In genomic region chr7:139734395-139734794, GRCh38 we compare ENCODE assay signal across 9 cellular contexts. TPM values are rescaled to one million over a fixed set of nuclear protein-coding genes. Genes with fewer than 3 reads are reported as not detected.
A peak's percentile ranks its signal among the peaks of the same experiment; 100 is the strongest.
DNase-seq lines count a peak whose midpoint lies in the region; TF ChIP-seq lines count a peak whose summit lies in the region.
"Had no signal": no experiment of that assay in that cellular context is flagged by ENCODE, and none has a peak within 500 bp of the region (broad histone marks: within the 10 kb centered on the region; RNA-seq: fewer than 3 reads in every experiment).

No MANE protein-coding gene starts in this region.

- peak overlapping the region; percentile 87 for H3K27ac Mint-ChIP-seq in MCF 10A (ENCODE audit: low read depth, unreplicated experiment)

- peaks cover 37% of the 10 kb centered on the region for H3K36me3 Mint-ChIP-seq in MCF 10A (ENCODE audit: insufficient read depth, unreplicated experiment)

- DNase-seq in GM23248, result peak; percentile 99
- DNase-seq in MCF 10A (ENCODE audit: unreplicated experiment), result peak; percentile 92
- peak; percentile 68 for DNase-seq in hepatic stellate cell (ENCODE audit: low spot score)
- DNase-seq in smooth muscle cell (lab: John Stamatoyannopoulos, UW; ENCODE audit: unreplicated experiment), result no peak
- no peak for DNase-seq in midbrain (lab: John Stamatoyannopoulos, UW)
- DNase-seq in activated CD4-positive, alpha-beta T cell treated with anti-CD3 and anti-CD28 coated beads, Interleukin-2, amount 50 U/mL, for 48 hours, result no peak
- DNase-seq in PC-9, result no peak
- no peak for DNase-seq in DMS153 treated with DMSO at 0.1 percent for 48 hours (lab: John Stamatoyannopoulos, UW; ENCODE audit: unreplicated experiment)
- DNase-seq: retina had no signal

- no peaks in the 10 kb centered on the region for H3K9me3 Mint-ChIP-seq in MCF 10A (ENCODE audit: unreplicated experiment)

- H3K4me1 Mint-ChIP-seq in MCF 10A (ENCODE audit: insufficient read depth, unreplicated experiment), result peaks cover 83% of the 10 kb centered on the region

- intact Hi-C loops in MCF 10A (cut with micrococcal nuclease), result loop anchor here (1.0 kb wide), 1 partner anchor 37 kb away; no protein-coding TSS in a partner anchor
- intact Hi-C loops in PC-9 (cut with micrococcal nuclease; ENCODE audit: unreplicated experiment), result no loop called here

- H3K4me3 ChIP-seq in GM23248 (no peak overlapping the region), smooth muscle cell (no peak overlapping the region), PC-9 (no peak overlapping the region)

- H3K9ac ChIP-seq in GM23248, result peak overlapping the region; percentile 47
- peak overlapping the region; percentile 53 for H3K9ac ChIP-seq in smooth muscle cell (ENCODE audit: low read depth)

- H3F3A ChIP-seq in GM23248 (ENCODE audit: insufficient read depth), result peaks cover 53% of the 10 kb centered on the region
- H3F3A ChIP-seq in smooth muscle cell (ENCODE audit: low read depth), result no peaks in the 10 kb centered on the region
- peaks cover 6% of the 10 kb centered on the region; the same call in 1 of the 2 replicates for H3F3A ChIP-seq in PC-9 (ENCODE audit: insufficient read depth, low read depth)

- in situ Hi-C loops in GM23248 (cut with MboI), result no loop called here

- no peaks in the 10 kb centered on the region for H3K9me2 ChIP-seq in GM23248 (ENCODE audit: insufficient read depth)
- no peaks in the 10 kb centered on the region for H3K9me2 ChIP-seq in PC-9 (ENCODE audit: insufficient read depth)

- BruUV-seq in MCF 10A (replicated peaks; lab: Mats Ljungman, UMichigan) (no TSS peak), PC-9 (replicated peaks; lab: Mats Ljungman, UMichigan) (no TSS peak)

- POLR2A ChIA-PET in MCF 10A (lab: Yijun Ruan, JAX) (interaction anchor here (0.7 to 5.0 kb wide), 4 partner anchors 11 to 325 kb away, joined by 3 to 72 read pairs (median 6); no protein-coding TSS in a partner anchor), PC-9 (lab: Charles Lee; ENCODE audit: unreplicated experiment) (no interaction called here)

- no peaks in the 10 kb centered on the region for H4K20me1 ChIP-seq in GM23248 (ENCODE audit: insufficient read depth)
- H4K20me1 ChIP-seq in smooth muscle cell (ENCODE audit: low read depth), result peaks cover 61% of the 10 kb centered on the region
- H4K20me1 ChIP-seq in PC-9 (ENCODE audit: insufficient read depth), result no peaks in the 10 kb centered on the region; the same call in 1 of the 2 replicates

- TF ChIP-seq CTCF in MCF 10A (IDR thresholded peaks at IDR 0.05; ENCODE audit: unreplicated experiment) (no peak), smooth muscle cell (IDR thresholded peaks at IDR 0.05; ENCODE audit: borderline replicate concordance, insufficient read depth, poor library complexity, severe bottlenecking) (no peak), PC-9 (conservative IDR thresholded peaks at IDR 0.05) (no peak)

- H3K9me3 ChIP-seq in GM23248 (ENCODE audit: low read depth) (no peaks in the 10 kb centered on the region), smooth muscle cell (replicated peaks; ENCODE audit: low read depth) (no peaks in the 10 kb centered on the region), PC-9 (ENCODE audit: insufficient read depth, low read depth) (no peaks in the 10 kb centered on the region; the same call in 1 of the 2 replicates)

- peaks cover 80% of the 10 kb centered on the region for H3K79me2 ChIP-seq in GM23248 (ENCODE audit: insufficient read depth)
- H3K79me2 ChIP-seq in smooth muscle cell (ENCODE audit: low read depth), result peaks cover 42% of the 10 kb centered on the region
- peaks cover 17% of the 10 kb centered on the region for H3K79me2 ChIP-seq in PC-9 (ENCODE audit: low read depth)

- CTCF ChIA-PET in MCF 10A (lab: Yijun Ruan, JAX), result interaction anchor here (1.1 kb wide), 1 partner anchor 89 kb away, joined by 3 read pairs; no protein-coding TSS in a partner anchor
- CTCF ChIA-PET in PC-9 (lab: Charles Lee), result no interaction called here

- peak overlapping the region; percentile 88 for H3K27ac ChIP-seq in GM23248
- peak overlapping the region; percentile 72 for H3K27ac ChIP-seq in smooth muscle cell (ENCODE audit: low read depth)
- no peak overlapping the region for H3K27ac ChIP-seq in PC-9

- H3K4me2 ChIP-seq in GM23248 (ENCODE audit: unreplicated experiment), result peak overlapping the region; percentile 43
- H3K4me2 ChIP-seq in smooth muscle cell, result peak overlapping the region; percentile 8
- no peak overlapping the region for H3K4me2 ChIP-seq in PC-9

- H2AFZ ChIP-seq in GM23248 (no peak overlapping the region), smooth muscle cell (ENCODE audit: low read depth) (no peak overlapping the region), PC-9 (no peak overlapping the region)

- WGBS in GM23248 (ENCODE audit: low coverage in 1 of 2, low lambda C conversion rate in 2 of 2, missing lambda C conversion rate in 2 of 2), 2 experiments, result 0% methylated on average over 2 of the region's 2 CpGs
- WGBS in smooth muscle cell (ENCODE audit: low lambda C conversion rate), result 6% methylated on average over 2 of the region's 2 CpGs

- no peaks in the 10 kb centered on the region for H3K27me3 Mint-ChIP-seq in MCF 10A (ENCODE audit: insufficient read depth, unreplicated experiment)

- H3K27me3 ChIP-seq in GM23248 (replicated peaks; ENCODE audit: insufficient read depth) (no peaks in the 10 kb centered on the region), smooth muscle cell (ENCODE audit: low read depth) (no peaks in the 10 kb centered on the region), PC-9 (ENCODE audit: insufficient read depth, low read depth) (no peaks in the 10 kb centered on the region)

- H3K36me3 ChIP-seq in GM23248 (ENCODE audit: low read depth), result no peaks in the 10 kb centered on the region
- H3K36me3 ChIP-seq in smooth muscle cell (ENCODE audit: low read depth), result no peaks in the 10 kb centered on the region
- H3K36me3 ChIP-seq in PC-9 (ENCODE audit: low read depth), result no peaks in the 10 kb centered on the region

- H3K4me3 Mint-ChIP-seq in MCF 10A (ENCODE audit: unreplicated experiment), result peak overlapping the region; percentile 28

- H3K4me1 ChIP-seq in GM23248 (ENCODE audit: insufficient read depth) (peaks cover 65% of the 10 kb centered on the region), smooth muscle cell (ENCODE audit: low read depth) (peaks cover 26% of the 10 kb centered on the region), PC-9 (replicated peaks; ENCODE audit: insufficient read depth) (peaks cover 15% of the 10 kb centered on the region)

RNA-seq across cellular contexts. Expression of gene HIPK2, which starts 43.4 kb away (rescaled TPM):
- 7.9 and 9.1 TPM in 2 replicates for total RNA-seq in GM23248 (2014; rRNA removed; shearing (Covaris generic))
- polyA plus RNA-seq in GM23248 (2016; fragmentation: Nextera tagmentation; extraction: Ambion mirVana) (4.7 and 4.9 TPM in 2 replicates), smooth muscle cell (3.0 and 7.3 TPM in 2 replicates)
- total RNA-seq in MCF 10A (2022) (64.3 and 93.9 TPM in 2 replicates), smooth muscle cell (7.2 and 11.2 TPM in 2 replicates), PC-9 (2021) (23.9 and 35.2 TPM in 2 replicates)

Comparison
In these comparisons a context has a peak if more than half of its experiments do, and no peak if none do; other contexts are left out.
1. DNase-seq: peak in GM23248 (single experiment), MCF 10A (single experiment) and hepatic stellate cell (single experiment); none in smooth muscle cell (single experiment), midbrain (single experiment), activated CD4-positive, alpha-beta T cell treated with anti-CD3 and anti-CD28 coated beads, Interleukin-2, amount 50 U/mL, for 48 hours (0 of 2), PC-9 (0 of 2) and DMS153 treated with DMSO at 0.1 percent for 48 hours (single experiment).